Comparison of ENCODE assay signal across 10 cellular contexts in the genomic region with DNA sequence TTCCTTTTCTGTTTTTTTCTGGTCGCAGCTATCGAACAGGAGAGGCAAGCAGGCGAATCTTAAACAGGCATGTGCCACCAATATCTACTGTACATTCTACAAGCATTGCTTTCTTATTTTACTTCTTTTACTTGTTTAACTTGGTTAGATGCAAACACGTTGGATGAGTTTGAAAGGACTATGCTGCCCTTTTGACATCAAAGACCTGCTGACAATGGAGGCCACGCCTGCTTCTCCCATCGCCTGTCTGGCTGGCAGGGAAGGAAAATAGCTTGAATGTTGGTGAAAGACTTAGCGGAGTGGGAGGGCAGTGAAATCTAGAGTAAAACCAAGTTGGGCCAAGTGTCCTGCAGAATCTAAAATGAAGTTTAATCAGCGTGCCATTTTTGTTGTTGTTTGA. TPM values are rescaled to one million over a fixed set of nuclear protein-coding genes. Genes with fewer than 3 reads are reported as not detected.
DNase-seq lines count a peak whose midpoint lies in the region; ATAC-seq and TF ChIP-seq lines count a peak whose summit lies in the region.
"Had no signal": no experiment of that assay in that cellular context is flagged by ENCODE, and none has a peak within 500 bp of the region (broad histone marks: within the 10 kb centered on the region; RNA-seq: fewer than 3 reads in every experiment).

No MANE protein-coding gene starts in this region.

- H3K36me3 ChIP-seq in gastroesophageal sphincter: no peaks in the 10 kb centered on the region
- H3K36me3 ChIP-seq: BLaER1 had no signal

- H3K4me1 ChIP-seq in gastroesophageal sphincter: peaks cover 0 to 14% (median 0%) of the 10 kb centered on the region in 3 donors
- H3K4me1 ChIP-seq: BLaER1 had no signal

- H3K27me3 Mint-ChIP-seq in activated T-cell treated with anti-CD3 and anti-CD28 coated beads, Interleukin-2, amount 50 U/mL, for 4 hours (ENCODE audit: low read depth): no peaks in the 10 kb centered on the region

- no peaks in the 10 kb centered on the region for H3K9me3 ChIP-seq in gastroesophageal sphincter
- H3K9me3 ChIP-seq: BLaER1 had no signal

- peak overlapping the region; percentile 87 for H3K4me3 Mint-ChIP-seq in activated T-cell treated with anti-CD3 and anti-CD28 coated beads, Interleukin-2, amount 50 U/mL, for 4 hours

- no peak for DNase-seq in activated T-cell treated with anti-CD3 and anti-CD28 coated beads, Interleukin-2, amount 50 U/mL, for 4 hours
- no peak for DNase-seq in activated T-cell treated with anti-CD3 and anti-CD28 coated beads, Interleukin-2, amount 50 U/mL, for 48 hours
- DNase-seq in RPMI8226 (peak; percentile 16), superior temporal gyrus (ENCODE audit: extremely low spot score) (peak; percentile 68)
- DNase-seq: GOT3 had no signal

- H3K27ac ChIP-seq in gastroesophageal sphincter: peak overlapping the region in 1 of 4 donors; percentile 89
- H3K27ac ChIP-seq: BLaER1 had no signal

- 5% methylated on average over 8 of the region's 8 CpGs; no CpG with 5 or more reads in 1 of the 2 donors for whole genome bisulfite sequencing in gastroesophageal sphincter (ENCODE audit: low coverage in 1 of 2), 2 donors

- TF ChIP-seq CTCF in gastroesophageal sphincter (IDR thresholded peaks at IDR 0.05): no peak

- no peak for TF ChIP-seq POLR2A in gastroesophageal sphincter (IDR thresholded peaks at IDR 0.05)

- peak overlapping the region; percentile 57 to 75 for H3K4me3 ChIP-seq in gastroesophageal sphincter
- H3K4me3 ChIP-seq: BLaER1 had no signal

- H3K9me3 Mint-ChIP-seq in activated T-cell treated with anti-CD3 and anti-CD28 coated beads, Interleukin-2, amount 50 U/mL, for 4 hours: no peaks in the 10 kb centered on the region

- no peaks in the 10 kb centered on the region for H3K27me3 ChIP-seq in gastroesophageal sphincter
- H3K27me3 ChIP-seq: BLaER1 had no signal

- H3K36me3 Mint-ChIP-seq in activated T-cell treated with anti-CD3 and anti-CD28 coated beads, Interleukin-2, amount 50 U/mL, for 4 hours (ENCODE audit: insufficient read depth): peaks cover 3% of the 10 kb centered on the region

- peaks cover 8% of the 10 kb centered on the region for H3K4me1 Mint-ChIP-seq in activated T-cell treated with anti-CD3 and anti-CD28 coated beads, Interleukin-2, amount 50 U/mL, for 4 hours (ENCODE audit: low read depth)

- no peak for TF ChIP-seq EP300 in gastroesophageal sphincter (IDR thresholded peaks at IDR 0.05)

- ATAC-seq in activated T-cell treated with anti-CD3 and anti-CD28 coated beads, Interleukin-2, amount 50 U/mL, for 4 hours: no peak
- no peak for ATAC-seq in gastroesophageal sphincter
- no peak for ATAC-seq in GM18867 (IDR thresholded peaks at IDR 0.05; ENCODE audit: unreplicated experiment)
- no peak for ATAC-seq in HG02884 (IDR thresholded peaks at IDR 0.05; ENCODE audit: unreplicated experiment)
- no peak for ATAC-seq in HG03097 (IDR thresholded peaks at IDR 0.05; ENCODE audit: low FRiP score, unreplicated experiment)

RNA-seq across cellular contexts. Expression of a gene that starts 1.5 kb away (rescaled TPM):
- total RNA-seq in activated T-cell treated with anti-CD3 and anti-CD28 coated beads, Interleukin-2, amount 50 U/mL, for 4 hours: 1 to 10 TPM in 2 of 3 donors, not detected in 1; 1.0 to 1.3 TPM
- total RNA-seq in gastroesophageal sphincter: 1 to 10 TPM in 2 of 4 donors, not detected in 2; 1.6 to 5.1 TPM

Comparison
In these comparisons a context has a peak if more than half of its experiments do, and no peak if none do; other contexts are left out.
1. DNase-seq: peak in RPMI8226 (single experiment) and superior temporal gyrus (single experiment); none in activated T-cell treated with anti-CD3 and anti-CD28 coated beads, Interleukin-2, amount 50 U/mL, for 4 hours (single experiment) and activated T-cell treated with anti-CD3 and anti-CD28 coated beads, Interleukin-2, amount 50 U/mL, for 48 hours (0 of 2).